8 cellular contexts compared by ENCODE assay signal in the genomic region with DNA sequence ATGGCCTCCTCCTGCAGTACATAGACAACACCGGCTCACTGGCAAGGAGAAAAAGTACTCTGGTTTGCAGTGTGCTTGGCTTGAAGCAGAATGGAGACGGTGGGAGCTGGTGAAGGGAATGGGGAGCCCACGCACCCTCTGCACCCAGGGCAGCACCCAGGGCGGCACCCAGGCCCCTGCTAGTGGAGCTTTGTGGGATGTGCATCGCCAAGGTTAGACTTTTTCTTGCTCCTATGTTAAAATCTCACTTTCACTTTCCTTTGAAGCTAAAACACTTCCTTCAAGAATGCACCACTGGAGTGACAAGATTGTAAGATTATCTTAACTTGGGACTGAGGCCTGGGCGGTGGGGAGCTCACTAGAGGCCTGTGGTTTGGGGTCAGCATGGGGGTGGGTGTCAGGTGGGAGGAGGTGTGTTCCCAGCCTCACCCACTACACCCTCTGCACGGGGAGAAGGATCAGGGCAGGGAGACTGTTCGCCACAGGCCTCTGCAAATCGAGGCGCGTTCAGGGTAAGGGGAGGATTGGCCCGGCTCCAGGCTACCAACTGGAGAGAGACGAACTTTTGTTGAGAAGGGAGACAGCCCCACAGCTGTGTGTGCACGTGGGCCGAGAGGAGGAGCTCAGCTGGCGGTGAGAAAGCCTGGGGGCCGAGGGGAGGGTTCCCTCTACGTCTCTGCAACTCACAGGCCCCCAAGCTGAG.
DNase-seq lines count a peak whose midpoint lies in the region; ATAC-seq and TF ChIP-seq lines count a peak whose summit lies in the region.

No MANE protein-coding gene starts in this region.

- no peaks in the 10 kb centered on the region for H3K9me3 Mint-ChIP-seq in stimulated activated naive CD8-positive, alpha-beta T cell treated with anti-CD3 and anti-CD28 coated beads, Interleukin-15, amount 100 ng/mL, for 72 hours

- H3K9me3 ChIP-seq in esophagus muscularis mucosa, result no peaks in the 10 kb centered on the region

- peak overlapping the region; percentile 65 to 72 (median 67) for H3K27ac ChIP-seq in esophagus muscularis mucosa (replicated peaks in 1 of 4)

- no peaks in the 10 kb centered on the region for H3K27me3 ChIP-seq in esophagus muscularis mucosa

- peak overlapping the region; percentile 90 to 97 for H3K4me3 Mint-ChIP-seq in stimulated activated naive CD8-positive, alpha-beta T cell treated with anti-CD3 and anti-CD28 coated beads, Interleukin-15, amount 100 ng/mL, for 72 hours

- H3K27ac Mint-ChIP-seq in stimulated activated naive CD8-positive, alpha-beta T cell treated with anti-CD3 and anti-CD28 coated beads, Interleukin-15, amount 100 ng/mL, for 72 hours, result peak overlapping the region; percentile 96 to 98

- DNase-seq in activated CD4-positive, alpha-beta T cell treated with anti-CD3 and anti-CD28 coated beads for 24 hours (ENCODE audit: low read depth in 2 of 2), result peak; percentile 4 to 19
- DNase-seq in esophagus muscularis mucosa (ENCODE audit: extremely low spot score), result no peak
- peak; percentile 49 to 60 for DNase-seq in stimulated activated naive CD8-positive, alpha-beta T cell treated with anti-CD3 and anti-CD28 coated beads, Interleukin-15, amount 100 ng/mL, for 72 hours
- no peak for DNase-seq in NK-92 (lab: John Stamatoyannopoulos, UW; ENCODE audit: unreplicated experiment)
- no peak for DNase-seq in effector CD4-positive, alpha-beta T cell
- no peak for DNase-seq in NCI-H2196 treated with DMSO at 0.1 percent for 48 hours (lab: John Stamatoyannopoulos, UW; ENCODE audit: unreplicated experiment)

- ATAC-seq in GM18517 (IDR thresholded peaks at IDR 0.05; ENCODE audit: unreplicated experiment) (peak; percentile 73), HG02973 (IDR thresholded peaks at IDR 0.05; ENCODE audit: unreplicated experiment) (peak; percentile 41)
- ATAC-seq in stimulated activated naive CD8-positive, alpha-beta T cell treated with anti-CD3 and anti-CD28 coated beads, Interleukin-15, amount 100 ng/mL, for 72 hours, result peak; percentile 80

- TF ChIP-seq CTCF in esophagus muscularis mucosa (IDR thresholded peaks at IDR 0.05), result no peak

- H3K4me3 ChIP-seq in esophagus muscularis mucosa, result peak overlapping the region; percentile 13 to 34 (median 30)

- H3K4me1 ChIP-seq in esophagus muscularis mucosa, result peaks cover 0 to 75% (median 23%) of the 10 kb centered on the region in 4 donors

- no peak for TF ChIP-seq EP300 in esophagus muscularis mucosa (IDR thresholded peaks at IDR 0.05)

- no peaks in the 10 kb centered on the region for H3K27me3 Mint-ChIP-seq in stimulated activated naive CD8-positive, alpha-beta T cell treated with anti-CD3 and anti-CD28 coated beads, Interleukin-15, amount 100 ng/mL, for 72 hours

- intact Hi-C loops in esophagus muscularis mucosa (cut with DNase I), result no loop called here

- peaks cover 56% of the 10 kb centered on the region for H3K4me1 Mint-ChIP-seq in stimulated activated naive CD8-positive, alpha-beta T cell treated with anti-CD3 and anti-CD28 coated beads, Interleukin-15, amount 100 ng/mL, for 72 hours

- WGBS in esophagus muscularis mucosa, result 54% methylated on average over 17 of the region's 18 CpGs

- no peak for TF ChIP-seq POLR2A in esophagus muscularis mucosa (IDR thresholded peaks at IDR 0.05; ENCODE audit: low read depth)

- no peaks in the 10 kb centered on the region for H3K36me3 ChIP-seq in esophagus muscularis mucosa

Comparison
In these comparisons a context has a peak if more than half of its experiments do, and no peak if none do; other contexts are left out.
1. DNase-seq: peak in activated CD4-positive, alpha-beta T cell treated with anti-CD3 and anti-CD28 coated beads for 24 hours (2 of 2) and stimulated activated naive CD8-positive, alpha-beta T cell treated with anti-CD3 and anti-CD28 coated beads, Interleukin-15, amount 100 ng/mL, for 72 hours (2 of 2); none in esophagus muscularis mucosa (single experiment), NK-92 (single experiment), effector CD4-positive, alpha-beta T cell (single experiment) and NCI-H2196 treated with DMSO at 0.1 percent for 48 hours (single experiment).
2. Peak in every context shown above with its lines, with median percentiles within 50 percentile points of each other: ATAC-seq.